8 cellular contexts compared by ENCODE assay signal in the genomic region with DNA sequence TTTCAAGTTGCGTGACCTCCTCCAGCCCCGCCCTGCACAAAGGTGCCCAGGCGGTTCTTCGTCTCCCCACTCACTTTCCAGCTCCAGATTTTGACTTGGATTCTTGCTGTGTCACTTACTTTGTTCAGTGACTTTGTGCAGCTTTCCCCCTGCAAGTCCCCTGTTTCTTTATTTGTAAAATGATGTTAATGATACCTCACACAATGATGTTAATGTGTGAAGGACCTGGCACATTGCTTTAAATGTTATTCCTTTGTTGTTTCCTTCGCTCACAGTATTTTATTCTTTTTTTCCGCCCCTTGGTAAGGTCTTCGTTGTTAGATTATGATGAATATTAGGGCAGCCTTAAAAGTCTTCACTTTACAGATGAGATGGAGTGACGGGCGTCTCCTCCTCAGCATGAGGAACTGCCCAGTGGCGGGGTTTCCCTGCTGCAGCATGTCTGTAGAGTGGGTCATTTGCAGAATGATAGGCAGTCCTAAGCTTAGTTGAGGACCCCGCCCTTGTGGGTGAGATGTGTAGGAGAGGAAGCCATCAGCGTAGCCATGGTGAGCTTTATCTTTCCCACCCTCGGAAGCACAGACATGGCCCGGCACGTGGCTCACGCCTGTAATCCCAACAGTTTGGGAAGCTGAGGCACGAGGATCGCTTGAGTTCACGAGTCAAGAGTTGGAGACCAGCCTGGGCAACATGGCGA. TPM values are rescaled to one million over a fixed set of nuclear protein-coding genes. Genes with fewer than 3 reads are reported as not detected.
A peak's percentile ranks its signal among the peaks of the same experiment; 100 is the strongest.
DNase-seq lines count a peak whose midpoint lies in the region; ATAC-seq and TF ChIP-seq lines count a peak whose summit lies in the region.

No MANE protein-coding gene starts in this region.

- CTCF ChIA-PET in T-cell (lab: Charles Lee), result interaction anchor here (0.6 to 1.3 kb wide), 6 partner anchors 9 to 379 kb away, joined by 3 to 9 read pairs (median 4); no protein-coding TSS in a partner anchor

- TF ChIP-seq CTCF in mesothelial cell of epicardium (IDR thresholded peaks at IDR 0.05; ENCODE audit: unreplicated experiment) (no peak), thyroid gland (IDR thresholded peaks at IDR 0.05) (no peak)

- WGBS in thyroid gland, 2 donors, result 65 to 67% methylated on average over 17 to 19 of the region's 20 CpGs

- H3K27me3 Mint-ChIP-seq in T-cell, result no peaks in the 10 kb centered on the region
- no peaks in the 10 kb centered on the region for H3K27me3 Mint-ChIP-seq in effector memory CD8-positive, alpha-beta T cell
- no peaks in the 10 kb centered on the region for H3K27me3 Mint-ChIP-seq in mesothelial cell of epicardium (ENCODE audit: low read depth)

- no peak for TF ChIP-seq POLR2A in thyroid gland (IDR thresholded peaks at IDR 0.05)

- peaks cover 8% of the 10 kb centered on the region in 2 donors for H3K36me3 ChIP-seq in thyroid gland

- ATAC-seq in GM19438 (IDR thresholded peaks at IDR 0.05; ENCODE audit: low read depth, unreplicated experiment) (peak; percentile 41), T-cell (replicated peaks in 1 of 4) (no peak)
- ATAC-seq in effector memory CD8-positive, alpha-beta T cell (replicated peaks), result peak; percentile 13

- peaks cover 4 to 7% of the 10 kb centered on the region in 2 donors for H3K4me1 ChIP-seq in thyroid gland

- intact Hi-C loops in thyroid gland (cut with DNase I), result no loop called here

- POLR2A ChIA-PET in T-cell (lab: Charles Lee), result interaction anchor here in 1 of 2 donors (0.6 to 1.0 kb wide), 2 partner anchors 66 to 1371 kb away, joined by 3 to 4 read pairs; a partner anchor contains a TSS

- H3K27ac Mint-ChIP-seq in T-cell (peak overlapping the region; percentile 91 to 97), mesothelial cell of epicardium (peak overlapping the region; percentile 80)
- H3K27ac Mint-ChIP-seq in effector memory CD8-positive, alpha-beta T cell, result peak overlapping the region; percentile 96 to 97

- no peaks in the 10 kb centered on the region for H3K9me3 ChIP-seq in thyroid gland

- H3K27ac ChIP-seq in thyroid gland, result peak overlapping the region; percentile 67 to 79 (median 79)

- H3K9me3 Mint-ChIP-seq in T-cell, result no peaks in the 10 kb centered on the region
- no peaks in the 10 kb centered on the region for H3K9me3 Mint-ChIP-seq in effector memory CD8-positive, alpha-beta T cell
- H3K9me3 Mint-ChIP-seq in mesothelial cell of epicardium, result no peaks in the 10 kb centered on the region

- peak overlapping the region; percentile 56 to 61 (median 60) for H3K4me3 ChIP-seq in thyroid gland (replicated peaks in 1 of 3)

- peaks cover 7% of the 10 kb centered on the region for H3K36me3 Mint-ChIP-seq in T-cell
- H3K36me3 Mint-ChIP-seq in effector memory CD8-positive, alpha-beta T cell (ENCODE audit: insufficient read depth), result peaks cover 13% of the 10 kb centered on the region
- H3K36me3 Mint-ChIP-seq in mesothelial cell of epicardium, result peaks cover 4% of the 10 kb centered on the region

- in situ Hi-C loops in Caki2 (cut with HindIII; ENCODE audit: low pct_unique_long_range_greater_than_20kb, low sequenced_read_pairs), result no loop called here

- DNase-seq in Caki2 (ENCODE audit: low read depth), result peak; percentile 19
- DNase-seq in HT-29 (ENCODE audit: low spot score), result peak; percentile 37
- DNase-seq in T-cell, result peak in 7 of 34 experiments; percentile 2 to 27 (median 10)
- DNase-seq in effector memory CD8-positive, alpha-beta T cell, result peak in 1 of 3 experiments; percentile 32
- DNase-seq in mesothelial cell of epicardium (ENCODE audit: low spot score in 2 of 2, unreplicated experiment in 2 of 2), result no peak
- no peak for DNase-seq in thyroid gland
- no peak for DNase-seq in NK-92 treated with Interleukin-12 subunit alpha and Interleukin-12 subunit beta, amount 100 ng/mL, for 24 hours (lab: John Stamatoyannopoulos, UW)

- H3K4me3 Mint-ChIP-seq in T-cell (peak overlapping the region; percentile 89 to 95 (median 92)), mesothelial cell of epicardium (peak overlapping the region; percentile 87)
- peak overlapping the region; percentile 88 to 98 for H3K4me3 Mint-ChIP-seq in effector memory CD8-positive, alpha-beta T cell

- H3K4me1 Mint-ChIP-seq in T-cell, result peaks cover 7 to 30% (median 27%) of the 10 kb centered on the region in 3 donors
- H3K4me1 Mint-ChIP-seq in effector memory CD8-positive, alpha-beta T cell (ENCODE audit: low read depth in 2 of 2), result peaks cover 18 to 21% of the 10 kb centered on the region in 2 donors
- peaks cover 28% of the 10 kb centered on the region for H3K4me1 Mint-ChIP-seq in mesothelial cell of epicardium

- H3K27me3 ChIP-seq in thyroid gland, result no peaks in the 10 kb centered on the region

RNA-seq across cellular contexts. Expression of a gene that starts 0.7 kb away (rescaled TPM):
- 108 and 109 TPM in 2 replicates for total RNA-seq in Caki2 (2014; rRNA removed; shearing (Covaris generic); ENCODE audit: low replicate concordance)
- total RNA-seq in HT-29 (2014; rRNA removed; shearing (Covaris generic)), result 22.0 and 27.0 TPM in 2 replicates
- total RNA-seq in T-cell (10 to 100 TPM; 23.2 to 42.1 (median 30.9) TPM), mesothelial cell of epicardium (50.1 to 57.6 TPM (median 56.4 TPM) in 3 replicates), thyroid gland (10 to 100 TPM; 38.3 to 59.3 (median 48.8) TPM)

Comparison
In these comparisons a context has a peak if more than half of its experiments do, and no peak if none do; other contexts are left out.
1. DNase-seq: peak in Caki2 (single experiment) and HT-29 (single experiment); none in mesothelial cell of epicardium (0 of 2), thyroid gland (0 of 2) and NK-92 treated with Interleukin-12 subunit alpha and Interleukin-12 subunit beta, amount 100 ng/mL, for 24 hours (single experiment).
2. ATAC-seq: peak in GM19438 (single experiment) and effector memory CD8-positive, alpha-beta T cell (single experiment); none in T-cell (0 of 4).
3. Peak in every context shown above with its lines, with median percentiles within 50 percentile points of each other: H3K27ac Mint-ChIP-seq and H3K4me3 Mint-ChIP-seq.